8 cellular contexts compared by ENCODE assay signal in the genomic region with DNA sequence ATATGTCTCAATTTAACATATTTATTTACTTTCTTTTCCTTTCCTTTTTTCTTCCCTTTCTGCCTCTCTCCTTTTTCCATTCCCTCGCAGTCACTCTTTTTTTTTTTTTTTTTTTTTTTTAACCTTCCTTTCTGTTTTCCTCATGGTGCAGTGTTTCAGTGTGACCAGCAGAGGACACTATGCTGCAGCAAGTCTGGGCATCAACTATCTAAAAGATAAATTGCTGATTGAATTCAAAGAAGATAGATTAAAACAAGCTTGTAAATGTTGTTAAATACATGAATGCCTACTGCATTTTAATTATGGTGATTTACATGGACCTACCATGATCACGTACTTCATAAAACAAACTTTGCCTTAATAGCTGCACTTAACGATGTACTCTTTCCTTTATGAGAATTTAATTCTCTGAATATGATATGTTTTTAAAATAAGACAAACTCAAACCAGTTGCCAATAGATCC.
DNase-seq lines count a peak whose midpoint lies in the region; ATAC-seq, FAIRE-seq and TF ChIP-seq lines count a peak whose summit lies in the region.

No MANE protein-coding gene starts in this region.

- ATAC-seq in DND-41 (ENCODE audit: insufficient read depth, low read depth) (peak; percentile 52; the same call in 2 of the 3 replicates), GM19455 (IDR thresholded peaks at IDR 0.05; ENCODE audit: unreplicated experiment) (no peak)

- H4K20me1 ChIP-seq in DND-41 (ENCODE audit: insufficient read depth, low read length) (no peaks in the 10 kb centered on the region), OCI-LY3 (ENCODE audit: insufficient read depth, low read length) (no peaks in the 10 kb centered on the region), astrocyte (ENCODE audit: insufficient read depth, low read length) (no peaks in the 10 kb centered on the region)

- H3K27me3 ChIP-seq in DND-41 (ENCODE audit: insufficient read depth, low read length, poor library complexity) (no peaks in the 10 kb centered on the region), OCI-LY3 (ENCODE audit: low read depth, low read length) (no peaks in the 10 kb centered on the region), astrocyte (ENCODE audit: insufficient read depth, low read length) (no peaks in the 10 kb centered on the region)

- peaks cover 10% of the 10 kb centered on the region for H3K4me1 ChIP-seq in DND-41 (ENCODE audit: insufficient read depth, low read length)
- peaks cover 30% of the 10 kb centered on the region for H3K4me1 ChIP-seq in OCI-LY3 (ENCODE audit: low read length)
- peaks cover 11% of the 10 kb centered on the region for H3K4me1 ChIP-seq in astrocyte (ENCODE audit: insufficient read depth, low read length)

- H3K9me3 ChIP-seq in DND-41 (ENCODE audit: insufficient read depth, low read length, severe bottlenecking) (no peaks in the 10 kb centered on the region), OCI-LY3 (ENCODE audit: insufficient read depth, low read length) (no peaks in the 10 kb centered on the region), astrocyte (ENCODE audit: insufficient read depth, low read depth, low read length) (no peaks in the 10 kb centered on the region)

- TF ChIP-seq CTCF in DND-41 (IDR thresholded peaks at IDR 0.05; ENCODE audit: borderline replicate concordance, extremely low read depth, low read length, poor library complexity, severe bottlenecking) (peak; percentile 93), OCI-LY3 (IDR thresholded peaks at IDR 0.05; ENCODE audit: low read depth, low read length) (peak; percentile 67), astrocyte (IDR thresholded peaks at IDR 0.05; ENCODE audit: insufficient read depth, low read depth, low read length) (peak; percentile 99)

- no peak overlapping the region for H3K4me3 Mint-ChIP-seq in astrocyte (ENCODE audit: unreplicated experiment)

- peaks cover 3% of the 10 kb centered on the region for H3K9me3 Mint-ChIP-seq in astrocyte (ENCODE audit: unreplicated experiment)

- peaks cover 1% of the 10 kb centered on the region for H3K27me3 Mint-ChIP-seq in astrocyte (ENCODE audit: low read depth, unreplicated experiment)

- H3K79me2 ChIP-seq in DND-41 (ENCODE audit: insufficient read depth, low read length) (no peaks in the 10 kb centered on the region), OCI-LY3 (ENCODE audit: low read length) (no peaks in the 10 kb centered on the region), astrocyte (ENCODE audit: insufficient read depth, low read length) (no peaks in the 10 kb centered on the region)

- H3K36me3 Mint-ChIP-seq in astrocyte (ENCODE audit: low read depth, unreplicated experiment), result no peaks in the 10 kb centered on the region

- H3K27ac ChIP-seq in DND-41 (ENCODE audit: low read length) (peak overlapping the region; percentile 52), OCI-LY3 (ENCODE audit: low read length) (peak overlapping the region; percentile 18; the same call in 1 of the 2 replicates), astrocyte (ENCODE audit: low read depth, low read length) (no peak overlapping the region)

- no peak overlapping the region for H3K4me3 ChIP-seq in DND-41 (ENCODE audit: low read depth in 1 of 2, low read length in 2 of 2)
- H3K4me3 ChIP-seq in OCI-LY3 (ENCODE audit: low read length), result peak overlapping the region; percentile 41
- no peak overlapping the region for H3K4me3 ChIP-seq in astrocyte (ENCODE audit: insufficient read depth, low read depth, low read length)

- H2AFZ ChIP-seq in DND-41 (ENCODE audit: low read depth, low read length) (peak overlapping the region; percentile 42; the same call in 1 of the 2 replicates), OCI-LY3 (ENCODE audit: low read depth, low read length) (peak overlapping the region; percentile 36), astrocyte (ENCODE audit: low read depth, low read length) (no peak overlapping the region)

- DNase-seq in DND-41 (peak; percentile 48), HCEC 1CT (peak; percentile 55), astrocyte (ENCODE audit: low read depth) (peak; percentile 40), iPS-NIHi11 (ENCODE audit: low spot score) (peak; percentile 29), middle frontal gyrus (ENCODE audit: extremely low spot score, low spot score) (no peak)
- peak in 2 of 3 donors; percentile 2 to 23 for DNase-seq in stimulated activated CD4-positive, alpha-beta T cell treated with anti-CD3 and anti-CD28 coated beads, Interleukin-12 subunit alpha, Interleukin-12 subunit beta, amount 100 ng/mL, for 48 hours (ENCODE audit: low read depth in 2 of 3, low spot score in 1 of 3)

- H3K4me2 ChIP-seq in DND-41 (ENCODE audit: insufficient read depth, low read length) (peak overlapping the region; percentile 40; the same call in 1 of the 2 replicates), OCI-LY3 (ENCODE audit: low read length) (peak overlapping the region; percentile 51), astrocyte (ENCODE audit: low read length) (peak overlapping the region; percentile 16)

- H3K9ac ChIP-seq in DND-41 (ENCODE audit: low read depth, low read length) (no peak overlapping the region), OCI-LY3 (ENCODE audit: low read length) (peak overlapping the region; percentile 33; the same call in 1 of the 2 replicates), astrocyte (ENCODE audit: low read length) (no peak overlapping the region)

- H3K36me3 ChIP-seq in DND-41 (ENCODE audit: insufficient read depth, low read length) (no peaks in the 10 kb centered on the region), OCI-LY3 (replicated peaks; ENCODE audit: low read depth, low read length) (no peaks in the 10 kb centered on the region), astrocyte (ENCODE audit: insufficient read depth, low read length) (no peaks in the 10 kb centered on the region)

- peak overlapping the region; percentile 11 for H3K27ac Mint-ChIP-seq in astrocyte (ENCODE audit: unreplicated experiment)

- peak; percentile 23 for FAIRE-seq in astrocyte (lab: Jason Lieb, UNC)

- H3K4me1 Mint-ChIP-seq in astrocyte (ENCODE audit: low read depth, unreplicated experiment), result peaks cover 23% of the 10 kb centered on the region
